ENCODE assay signal across 7 cellular contexts in genomic region chr4:147643616-147644015, GRCh38.
"Had no signal": no experiment of that assay in that cellular context is flagged by ENCODE, and none has a peak within 500 bp of the region (broad histone marks: within the 10 kb centered on the region; RNA-seq: fewer than 3 reads in every experiment).

No MANE protein-coding gene starts in this region.

- DNase-seq: GM23248, GOT3, H7, HFFc6, IMR-90 had no signal

- H3K4me3 Mint-ChIP-seq: HFFc6 had no signal

- H3K27ac Mint-ChIP-seq: HFFc6 had no signal

- ATAC-seq: HCT116, K562 had no signal

- H3K9me3 Mint-ChIP-seq: HFFc6 had no signal

- FAIRE-seq: K562 had no signal
